ENCODE assay signal across 20 cellular contexts in genomic region chr17:7740481-7741001, GRCh38. TPM values are rescaled to one million over a fixed set of nuclear protein-coding genes. Genes with fewer than 3 reads are reported as not detected.
DNase-seq lines count a peak whose midpoint lies in the region; ATAC-seq, FAIRE-seq and TF ChIP-seq lines count a peak whose summit lies in the region.
"Had no signal": no experiment of that assay in that cellular context is flagged by ENCODE, and none has a peak within 500 bp of the region (broad histone marks: within the 10 kb centered on the region; RNA-seq: fewer than 3 reads in every experiment).

No MANE protein-coding gene starts in this region.

- intact Hi-C loops in HepG2 (cut with micrococcal nuclease; ENCODE audit: unreplicated experiment) = loop anchor here (5.0 kb wide), 2 partner anchors 82 to 252 kb away; no protein-coding TSS in a partner anchor

- no peak for ATAC-seq in HepG2
- no peak for ATAC-seq in HG03196 (IDR thresholded peaks at IDR 0.05; ENCODE audit: unreplicated experiment)
- ATAC-seq: SK-N-SH treated with all-trans-retinoic acid at 6 μM for 48 hours; stimulated activated naive B cell treated with anti-CD40 and anti-IgM and Interleukin-4, amounts not matched to agents 10 μg/mL and 1 μg/mL and 100 μg/mL, for 72 hours had no signal

- no peaks in the 10 kb centered on the region for H3K79me2 ChIP-seq in HepG2 (ENCODE audit: insufficient read depth, low read length)

- TF ChIP-seq RAD21 in HepG2 (CRISPR knock-in tag; IDR thresholded peaks at IDR 0.05) = no peak

- H3K27me3 ChIP-seq in AG04450 (ENCODE audit: control insufficient read depth, insufficient read depth, low read length) (peaks cover 26% of the 10 kb centered on the region), HepG2 (ENCODE audit: control insufficient read depth in 1 of 2, insufficient read depth in 2 of 2, low read length in 2 of 2) (peaks cover 11 to 54% of the 10 kb centered on the region in 2 experiments)
- H3K27me3 ChIP-seq: ascending aorta had no signal

- no peak for TF ChIP-seq EP300 in HepG2 (IDR thresholded peaks at IDR 0.05; ENCODE audit: low read depth in 2 of 2, low read length in 2 of 2)
- TF ChIP-seq EP300 in HepG2 (CRISPR knock-in tag; IDR thresholded peaks at IDR 0.05; ENCODE audit: borderline replicate concordance) = no peak

- CTCF ChIA-PET in AG04450 (lab: Charles Lee) (no interaction called here), HepG2 (lab: Yijun Ruan, JAX; ENCODE audit: low intra/inter-chr PET ratio, low total read pairs) (no interaction called here)

- TF ChIP-seq POLR2A in HepG2 (IDR thresholded peaks at IDR 0.05; ENCODE audit: insufficient read depth in 1 of 2, low read depth in 2 of 2, low read length in 2 of 2) (no peak), GM12892 (IDR thresholded peaks at IDR 0.05; ENCODE audit: low read depth, low read length) (no peak)

- H4K20me1 ChIP-seq in HepG2 (ENCODE audit: insufficient read depth, low read length) = no peaks in the 10 kb centered on the region

- in situ Hi-C loops in HepG2 (cut with HindIII; ENCODE audit: extremely low pct_ligation_motif_present, low pct_unique_long_range_greater_than_20kb) = no loop called here

- no peak for DNase-seq in AG04450 (ENCODE audit: low read depth, low spot score)
- DNase-seq in DMS79 treated with DMSO at 0.1 percent for 48 hours (lab: John Stamatoyannopoulos, UW) = peak; percentile 85
- DNase-seq in NCI-H748 treated with DMSO at 0.1 percent for 48 hours (lab: John Stamatoyannopoulos, UW) = peak; percentile 56
- no peak for DNase-seq in HepG2 (ENCODE audit: low spot score)
- DNase-seq in GM12892 (ENCODE audit: insufficient read length) = no peak
- no peak for DNase-seq in HPDE6-E6E7 (ENCODE audit: extremely low spot score)
- DNase-seq: activated CD8-positive, alpha-beta memory T cell treated with anti-CD3 and anti-CD28 coated beads for 24 hours; C1 segment of cervical spinal cord; glutamatergic neuron; Kasumi-1; NCI-H2107; small intestine; stimulated activated naive B cell treated with anti-CD40 and anti-IgM and Interleukin-4, amounts not matched to agents 10 μg/mL and 1 μg/mL and 100 μg/mL, for 72 hours had no signal

- POLR2A ChIA-PET in AG04450 (lab: Yijun Ruan, JAX) = no interaction called here
- POLR2A ChIA-PET in HepG2 (lab: Yijun Ruan, JAX) = no interaction called here

- H3K4me3 ChIP-seq in AG04450 (ENCODE audit: low read depth, low read length) (peak overlapping the region; percentile 7; the same call in 1 of the 2 replicates), HepG2 (replicated peaks in 1 of 3; ENCODE audit: insufficient read depth in 1 of 3, low read depth in 2 of 3, low read length in 3 of 3) (no peak overlapping the region)
- H3K4me3 ChIP-seq: ascending aorta, coronary artery had no signal

- H3K27ac ChIP-seq in AG04450 (ENCODE audit: low read depth, low read length) (no peak overlapping the region), HepG2 (ENCODE audit: extremely low read length, insufficient read depth, low read length) (no peak overlapping the region)
- H3K27ac ChIP-seq: ascending aorta, coronary artery, epithelial cell of prostate had no signal

- no peak for TF ChIP-seq CTCF in AG04450 (IDR thresholded peaks at IDR 0.05; ENCODE audit: low read depth, low read length)
- TF ChIP-seq CTCF in HepG2 (CRISPR knock-in tag; IDR thresholded peaks at IDR 0.05) = no peak

- WGBS in HepG2 (ENCODE audit: low lambda C conversion rate) = 41% methylated on average over 37 of the region's 42 CpGs

- H3K9me3 ChIP-seq in AG04450 (ENCODE audit: control insufficient read depth, insufficient read depth, low read length) (no peaks in the 10 kb centered on the region; the same call in 1 of the 2 replicates), HepG2 (ENCODE audit: low read length) (no peaks in the 10 kb centered on the region)
- H3K9me3 ChIP-seq: ascending aorta had no signal

- H3K4me1 ChIP-seq in HepG2 (ENCODE audit: insufficient read depth, low read length) = peaks cover 14% of the 10 kb centered on the region
- H3K4me1 ChIP-seq: ascending aorta had no signal

- BruUV-seq in HepG2 (replicated peaks; lab: Mats Ljungman, UMichigan) = no TSS peak

- FAIRE-seq in HepG2 (lab: Jason Lieb, UNC) = no peak
- no peak for FAIRE-seq in GM12892 (lab: Jason Lieb, UNC)
- FAIRE-seq: keratinocyte, small intestine had no signal

- H3K9ac ChIP-seq in HepG2 (ENCODE audit: insufficient read depth, low read depth, low read length) = no peak overlapping the region

- H3K36me3 ChIP-seq in HepG2 (replicated peaks in 1 of 2; ENCODE audit: control insufficient read depth in 1 of 2, insufficient read depth in 2 of 2, low read length in 2 of 2) = no peaks in the 10 kb centered on the region
- H3K36me3 ChIP-seq: ascending aorta had no signal

- no peak overlapping the region for H2AFZ ChIP-seq in HepG2 (ENCODE audit: low read length)

- H3K4me2 ChIP-seq in HepG2 (ENCODE audit: low read depth, low read length) = no peak overlapping the region

RNA-seq across cellular contexts. Expression of gene DNAH2, which starts 23.0 kb away (rescaled TPM):
- polyA plus RNA-seq in AG04450 (2011; rRNA removed) (0.04 and 0.06 TPM in 2 replicates), HepG2 (2011; rRNA removed) (not detected in 2 replicates)
- polyA minus RNA-seq in AG04450 (2011; rRNA and poly(A)+ RNA removed) = 0.09 TPM in 2 replicates
- total RNA-seq in HepG2 (2016; rRNA removed; fragmentation: Illumina TruSeq; extraction: Trizol) = not detected in 2 replicates
- not detected in 2 replicates for total RNA-seq in HepG2 (2016; cell fraction: cytosol; rRNA removed; fragmentation: Illumina TruSeq; extraction: Trizol; ENCODE audit: low read depth)
- under 0.01 TPM in 1 of 2 replicates, not detected in the other for total RNA-seq in HepG2 (2016; cell fraction: insoluble cytoplasmic fraction; rRNA removed; fragmentation: Illumina TruSeq; extraction: Trizol)
- total RNA-seq in HepG2 (2016; cell fraction: membrane; rRNA removed; fragmentation: Illumina TruSeq; extraction: Trizol) = not detected in 2 replicates
- not detected in 2 replicates for total RNA-seq in HepG2 (2016; cell fraction: nucleus; rRNA removed; fragmentation: Illumina TruSeq; extraction: Trizol)
- under 0.01 and 0.01 TPM in 2 replicates for polyA plus RNA-seq in HepG2 (2011; cell fraction: cytosol; rRNA removed)
- polyA plus RNA-seq in HepG2 (2011; cell fraction: nucleus; rRNA removed) = 0.03 and 0.05 TPM in 2 replicates
- polyA plus RNA-seq in HepG2 (2012) = 0.01 and 0.04 TPM in 2 replicates
- not detected in 2 replicates for polyA plus RNA-seq in HepG2 (2016; cell fraction: cytosol; fragmentation: Illumina TruSeq; extraction: Trizol; ENCODE audit: low read depth)
- polyA plus RNA-seq in HepG2 (2016; cell fraction: insoluble cytoplasmic fraction; fragmentation: Illumina TruSeq; extraction: Trizol; ENCODE audit: low read depth) = not detected in 2 replicates
- polyA plus RNA-seq in HepG2 (2016; cell fraction: membrane; fragmentation: Illumina TruSeq; extraction: Trizol; ENCODE audit: low read depth) = not detected in 2 replicates
- not detected in 2 replicates for polyA plus RNA-seq in HepG2 (2016; cell fraction: nucleus; fragmentation: Illumina TruSeq; extraction: Trizol; ENCODE audit: insufficient read depth, low read depth)
- 5.1 TPM in 1 of 2 replicates, not detected in the other for polyA minus RNA-seq in HepG2 (2011; rRNA and poly(A)+ RNA removed; ENCODE audit: low replicate concordance)
- polyA minus RNA-seq in HepG2 (2011; cell fraction: cytosol; rRNA and poly(A)+ RNA removed) = not detected in 2 replicates
- under 0.01 TPM in 1 of 2 replicates, not detected in the other for polyA minus RNA-seq in HepG2 (2011; cell fraction: nucleus; rRNA and poly(A)+ RNA removed)
- not detected for polyA plus RNA-seq in GM12892 (2012; ENCODE audit: missing spikeins)

RNA-seq across cellular contexts. Expression of gene EFNB3, which starts 35.5 kb away (rescaled TPM):
- 7.2 and 7.7 TPM in 2 replicates for polyA plus RNA-seq in AG04450 (2011; rRNA removed)
- polyA minus RNA-seq in AG04450 (2011; rRNA and poly(A)+ RNA removed) = 5.3 and 6.7 TPM in 2 replicates
- 0.07 TPM in 1 of 2 replicates, not detected in the other for total RNA-seq in HepG2 (2016; rRNA removed; fragmentation: Illumina TruSeq; extraction: Trizol)
- total RNA-seq in HepG2 (2016; cell fraction: cytosol; rRNA removed; fragmentation: Illumina TruSeq; extraction: Trizol; ENCODE audit: low read depth) = not detected in 2 replicates
- total RNA-seq in HepG2 (2016; cell fraction: insoluble cytoplasmic fraction; rRNA removed; fragmentation: Illumina TruSeq; extraction: Trizol) = not detected in 2 replicates
- 0.06 and 0.14 TPM in 2 replicates for total RNA-seq in HepG2 (2016; cell fraction: membrane; rRNA removed; fragmentation: Illumina TruSeq; extraction: Trizol)
- total RNA-seq in HepG2 (2016; cell fraction: nucleus; rRNA removed; fragmentation: Illumina TruSeq; extraction: Trizol) = not detected in 2 replicates
- polyA plus RNA-seq in HepG2 (2011; rRNA removed) = 0.18 and 0.25 TPM in 2 replicates
- 0.24 and 0.29 TPM in 2 replicates for polyA plus RNA-seq in HepG2 (2011; cell fraction: cytosol; rRNA removed)
- 0.27 and 0.40 TPM in 2 replicates for polyA plus RNA-seq in HepG2 (2011; cell fraction: nucleus; rRNA removed)
- 0.12 and 0.17 TPM in 2 replicates for polyA plus RNA-seq in HepG2 (2012)
- 0.03 TPM in 1 of 2 replicates, not detected in the other for polyA plus RNA-seq in HepG2 (2016; cell fraction: cytosol; fragmentation: Illumina TruSeq; extraction: Trizol; ENCODE audit: low read depth)
- polyA plus RNA-seq in HepG2 (2016; cell fraction: insoluble cytoplasmic fraction; fragmentation: Illumina TruSeq; extraction: Trizol; ENCODE audit: low read depth) = 0.13 and 0.14 TPM in 2 replicates
- 0.07 TPM in 1 of 2 replicates, not detected in the other for polyA plus RNA-seq in HepG2 (2016; cell fraction: membrane; fragmentation: Illumina TruSeq; extraction: Trizol; ENCODE audit: low read depth)
- 0.14 and 0.19 TPM in 2 replicates for polyA plus RNA-seq in HepG2 (2016; cell fraction: nucleus; fragmentation: Illumina TruSeq; extraction: Trizol; ENCODE audit: insufficient read depth, low read depth)
- polyA minus RNA-seq in HepG2 (2011; rRNA and poly(A)+ RNA removed; ENCODE audit: low replicate concordance) = 0.18 and 0.21 TPM in 2 replicates
- 0.20 and 0.26 TPM in 2 replicates for polyA minus RNA-seq in HepG2 (2011; cell fraction: cytosol; rRNA and poly(A)+ RNA removed)
- polyA minus RNA-seq in HepG2 (2011; cell fraction: nucleus; rRNA and poly(A)+ RNA removed) = not detected in 2 replicates
- polyA plus RNA-seq in GM12892 (2012; ENCODE audit: missing spikeins) = not detected
- total RNA-seq: ascending aorta, mononuclear cell had no signal

RNA-seq across cellular contexts. Expression of gene WRAP53, which starts 52.3 kb away (rescaled TPM):
- 4.1 and 4.5 TPM in 2 replicates for polyA plus RNA-seq in AG04450 (2011; rRNA removed)
- 3.1 and 3.7 TPM in 2 replicates for polyA minus RNA-seq in AG04450 (2011; rRNA and poly(A)+ RNA removed)
- 18.1 and 19.5 TPM in 2 replicates for total RNA-seq in HepG2 (2016; rRNA removed; fragmentation: Illumina TruSeq; extraction: Trizol)
- total RNA-seq in HepG2 (2016; cell fraction: cytosol; rRNA removed; fragmentation: Illumina TruSeq; extraction: Trizol; ENCODE audit: low read depth) = 8.6 and 9.4 TPM in 2 replicates
- total RNA-seq in HepG2 (2016; cell fraction: insoluble cytoplasmic fraction; rRNA removed; fragmentation: Illumina TruSeq; extraction: Trizol) = 17.9 and 22.2 TPM in 2 replicates
- total RNA-seq in HepG2 (2016; cell fraction: membrane; rRNA removed; fragmentation: Illumina TruSeq; extraction: Trizol) = 8.1 and 11.5 TPM in 2 replicates
- total RNA-seq in HepG2 (2016; cell fraction: nucleus; rRNA removed; fragmentation: Illumina TruSeq; extraction: Trizol) = 12.1 and 15.8 TPM in 2 replicates
- polyA plus RNA-seq in HepG2 (2011; rRNA removed) = 7.0 and 7.2 TPM in 2 replicates
- 4.4 and 7.1 TPM in 2 replicates for polyA plus RNA-seq in HepG2 (2011; cell fraction: cytosol; rRNA removed)
- polyA plus RNA-seq in HepG2 (2011; cell fraction: nucleus; rRNA removed) = 11.7 and 15.9 TPM in 2 replicates
- 5.6 and 6.3 TPM in 2 replicates for polyA plus RNA-seq in HepG2 (2012)
- 7.7 and 8.3 TPM in 2 replicates for polyA plus RNA-seq in HepG2 (2016; cell fraction: cytosol; fragmentation: Illumina TruSeq; extraction: Trizol; ENCODE audit: low read depth)
- 16.8 and 21.2 TPM in 2 replicates for polyA plus RNA-seq in HepG2 (2016; cell fraction: insoluble cytoplasmic fraction; fragmentation: Illumina TruSeq; extraction: Trizol; ENCODE audit: low read depth)
- polyA plus RNA-seq in HepG2 (2016; cell fraction: membrane; fragmentation: Illumina TruSeq; extraction: Trizol; ENCODE audit: low read depth) = 8.3 and 11.4 TPM in 2 replicates
- 20.5 and 21.7 TPM in 2 replicates for polyA plus RNA-seq in HepG2 (2016; cell fraction: nucleus; fragmentation: Illumina TruSeq; extraction: Trizol; ENCODE audit: insufficient read depth, low read depth)
- 11.5 and 30.5 TPM in 2 replicates for polyA minus RNA-seq in HepG2 (2011; rRNA and poly(A)+ RNA removed; ENCODE audit: low replicate concordance)
- polyA minus RNA-seq in HepG2 (2011; cell fraction: cytosol; rRNA and poly(A)+ RNA removed) = 4.7 and 5.5 TPM in 2 replicates
- 6.0 and 6.4 TPM in 2 replicates for polyA minus RNA-seq in HepG2 (2011; cell fraction: nucleus; rRNA and poly(A)+ RNA removed)
- 14.8 TPM for polyA plus RNA-seq in GM12892 (2012; ENCODE audit: missing spikeins)

RNA-seq across cellular contexts. Expression of gene TP53, which starts 53.3 kb away (rescaled TPM):
- polyA plus RNA-seq in AG04450 (2011; rRNA removed) (40.7 and 48.9 TPM in 2 replicates), HepG2 (2011; rRNA removed) (17.1 and 19.8 TPM in 2 replicates)
- 54.7 and 63.4 TPM in 2 replicates for polyA minus RNA-seq in AG04450 (2011; rRNA and poly(A)+ RNA removed)
- total RNA-seq in HepG2 (2016; rRNA removed; fragmentation: Illumina TruSeq; extraction: Trizol) = 29.9 and 35.0 TPM in 2 replicates
- 7.4 and 8.1 TPM in 2 replicates for total RNA-seq in HepG2 (2016; cell fraction: cytosol; rRNA removed; fragmentation: Illumina TruSeq; extraction: Trizol; ENCODE audit: low read depth)
- 30.5 and 32.0 TPM in 2 replicates for total RNA-seq in HepG2 (2016; cell fraction: insoluble cytoplasmic fraction; rRNA removed; fragmentation: Illumina TruSeq; extraction: Trizol)
- total RNA-seq in HepG2 (2016; cell fraction: membrane; rRNA removed; fragmentation: Illumina TruSeq; extraction: Trizol) = 23.8 and 26.1 TPM in 2 replicates
- total RNA-seq in HepG2 (2016; cell fraction: nucleus; rRNA removed; fragmentation: Illumina TruSeq; extraction: Trizol) = 19.9 and 21.8 TPM in 2 replicates
- 14.9 and 15.3 TPM in 2 replicates for polyA plus RNA-seq in HepG2 (2011; cell fraction: cytosol; rRNA removed)
- polyA plus RNA-seq in HepG2 (2011; cell fraction: nucleus; rRNA removed) = 24.8 and 25.1 TPM in 2 replicates
- polyA plus RNA-seq in HepG2 (2012) = 23.2 and 32.7 TPM in 2 replicates
- polyA plus RNA-seq in HepG2 (2016; cell fraction: cytosol; fragmentation: Illumina TruSeq; extraction: Trizol; ENCODE audit: low read depth) = 4.3 and 5.3 TPM in 2 replicates
- 40.7 and 45.0 TPM in 2 replicates for polyA plus RNA-seq in HepG2 (2016; cell fraction: insoluble cytoplasmic fraction; fragmentation: Illumina TruSeq; extraction: Trizol; ENCODE audit: low read depth)
- polyA plus RNA-seq in HepG2 (2016; cell fraction: membrane; fragmentation: Illumina TruSeq; extraction: Trizol; ENCODE audit: low read depth) = 13.3 and 15.8 TPM in 2 replicates
- 36.9 and 39.3 TPM in 2 replicates for polyA plus RNA-seq in HepG2 (2016; cell fraction: nucleus; fragmentation: Illumina TruSeq; extraction: Trizol; ENCODE audit: insufficient read depth, low read depth)
- 22.4 and 24.9 TPM in 2 replicates for polyA minus RNA-seq in HepG2 (2011; rRNA and poly(A)+ RNA removed; ENCODE audit: low replicate concordance)
- 18.2 and 23.9 TPM in 2 replicates for polyA minus RNA-seq in HepG2 (2011; cell fraction: cytosol; rRNA and poly(A)+ RNA removed)
- 13.0 and 14.8 TPM in 2 replicates for polyA minus RNA-seq in HepG2 (2011; cell fraction: nucleus; rRNA and poly(A)+ RNA removed)
- 84.0 TPM for polyA plus RNA-seq in GM12892 (2012; ENCODE audit: missing spikeins)

Comparison
In these comparisons a context has a peak if more than half of its experiments do, and no peak if none do; other contexts are left out.
1. DNase-seq: peak in DMS79 treated with DMSO at 0.1 percent for 48 hours (single experiment) and NCI-H748 treated with DMSO at 0.1 percent for 48 hours (single experiment); none in AG04450 (single experiment), HepG2 (single experiment), GM12892 (single experiment) and HPDE6-E6E7 (single experiment).